Comparison of ENCODE assay signal across 1 cellular context in genomic region chr9:25377039-25377438, GRCh38.
TF ChIP-seq lines count a peak whose summit lies in the region.

No MANE protein-coding gene starts in this region.

TF ChIP-seq in GM23338, 12 proteins besides CTCF, POLR2A, EP300 and RAD21 (continued from another document):
- TF ChIP-seq ZNF462 (CRISPR knock-in tag; IDR thresholded peaks at IDR 0.05) (no peak), STAT1 (IDR thresholded peaks at IDR 0.05; ENCODE audit: unreplicated experiment) (no peak), ZNF114 (CRISPR knock-in tag; IDR thresholded peaks at IDR 0.05) (no peak), JUNB (IDR thresholded peaks at IDR 0.05; ENCODE audit: unreplicated experiment) (no peak), ZNF331 (CRISPR knock-in tag; IDR thresholded peaks at IDR 0.05; ENCODE audit: low read depth) (no peak), EZH2phosphoT487 (IDR thresholded peaks at IDR 0.05; ENCODE audit: unreplicated experiment) (no peak), NANOG (IDR thresholded peaks at IDR 0.05; ENCODE audit: borderline replicate concordance) (no peak), CREB1 (CRISPR knock-in tag; IDR thresholded peaks at IDR 0.05; ENCODE audit: low read depth) (no peak), ETS1 (IDR thresholded peaks at IDR 0.05) (no peak), REST (IDR thresholded peaks at IDR 0.05; ENCODE audit: unreplicated experiment) (no peak)
